ENCODE assay signal across 4 cellular contexts in genomic region chr7:77171073-77171472, GRCh38. TPM values are rescaled to one million over a fixed set of nuclear protein-coding genes. Genes with fewer than 3 reads are reported as not detected.
"Had no signal": no experiment of that assay in that cellular context is flagged by ENCODE, and none has a peak within 500 bp of the region (broad histone marks: within the 10 kb centered on the region; RNA-seq: fewer than 3 reads in every experiment).

No MANE protein-coding gene starts in this region.

RNA-seq across cellular contexts. Expression of gene FGL2, which starts 28.5 kb away (rescaled TPM):
- total RNA-seq: MCF 10A, PC-9, RPMI7951 had no signal
- polyA plus RNA-seq: SK-N-SH had no signal
